Comparison of ENCODE assay signal across 8 cellular contexts in the genomic region with DNA sequence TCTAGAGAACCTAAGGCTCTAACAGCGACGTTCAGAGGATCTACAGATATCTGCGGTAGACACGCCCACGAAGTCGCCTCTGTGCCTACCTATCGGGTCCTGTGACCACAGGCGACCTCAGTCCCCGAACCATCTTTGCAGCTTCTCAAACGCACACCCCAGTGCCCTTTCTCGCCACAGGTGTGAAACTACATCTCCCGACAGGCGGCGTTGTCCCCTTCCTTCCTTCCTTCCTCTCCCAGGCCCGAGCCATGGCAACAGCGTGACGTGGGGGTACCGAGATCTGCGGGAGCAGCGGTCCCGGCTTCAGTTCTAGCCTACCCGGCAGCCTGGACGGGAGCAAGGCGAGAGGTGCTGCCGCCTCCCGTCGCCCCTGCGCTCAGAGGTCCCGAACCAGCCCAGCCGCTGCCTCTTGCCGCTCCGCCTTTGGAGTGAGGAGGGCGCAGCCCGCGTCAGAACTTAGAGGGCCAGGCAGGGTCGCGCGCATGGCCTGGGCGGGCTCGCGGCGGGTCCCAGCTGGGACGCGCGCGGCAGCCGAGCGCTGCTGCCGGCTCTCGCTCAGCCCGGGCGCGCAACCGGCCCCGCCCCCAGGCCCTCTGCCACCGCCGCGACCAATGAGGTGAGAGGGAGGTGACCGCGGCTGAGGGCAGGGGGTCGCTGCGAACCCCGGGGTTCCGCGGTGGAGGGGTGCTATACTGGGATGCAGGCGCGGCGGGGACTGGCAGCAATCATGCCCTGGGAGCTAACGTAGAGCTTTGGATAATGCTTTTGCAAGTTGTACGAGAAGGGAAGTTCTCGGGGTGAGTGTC. TPM values are rescaled to one million over a fixed set of nuclear protein-coding genes. Genes with fewer than 3 reads are reported as not detected.
DNase-seq lines count a peak whose midpoint lies in the region; ATAC-seq and TF ChIP-seq lines count a peak whose summit lies in the region.

A gene (plus strand): TSS at position 309 of the 809 bp plus-strand sequence. CDS start 177 bp downstream, at position 486.

- H3K9me3 ChIP-seq in adipocyte (ENCODE audit: control insufficient read depth, low read length) (no peaks in the 10 kb centered on the region), trophoblast cell (ENCODE audit: insufficient read depth, low read depth, low read length) (no peaks in the 10 kb centered on the region), transverse colon (no peaks in the 10 kb centered on the region)

- no peak within 1 kb of the TSS for H3K4ac ChIP-seq in trophoblast cell (ENCODE audit: low read depth, low read length)

- H3K23ac ChIP-seq in trophoblast cell (ENCODE audit: low read length): no peak within 1 kb of the TSS

- in situ Hi-C loops in transverse colon (cut with MboI; ENCODE audit: low pct_ligation_motif_present in 1 of 4, low pct_unique_long_range_greater_than_20kb in 1 of 4, low sequenced_read_pairs in 3 of 4): no loop called here

- DNase-seq in NCI-H128 (lab: John Stamatoyannopoulos, UW; ENCODE audit: unreplicated experiment) (peak; percentile 83), T follicular helper cell (ENCODE audit: low read depth) (peak; percentile 88), adipocyte (ENCODE audit: low read depth) (peak; percentile 96), cardiac septum (ENCODE audit: low spot score) (peak; percentile 95), trophoblast cell (peak; percentile 80 to 90), transverse colon (peak; percentile 93)

- peak; percentile 95 for ATAC-seq in HG02678 (IDR thresholded peaks at IDR 0.05; ENCODE audit: unreplicated experiment)

- H2BK12ac ChIP-seq in trophoblast cell (ENCODE audit: low read length): no peak within 1 kb of the TSS

- no peak within 1 kb of the TSS for H2AK5ac ChIP-seq in trophoblast cell (ENCODE audit: low read length)

- TF ChIP-seq CTCF in GM12874 (IDR thresholded peaks at IDR 0.05; ENCODE audit: insufficient read depth, low read depth, low read length) (peak; percentile 54), transverse colon (IDR thresholded peaks at IDR 0.05) (peak; percentile 66 to 91 (median 74))

- H2BK5ac ChIP-seq in trophoblast cell (ENCODE audit: low read depth, low read length, poor library complexity): peak within 1 kb of the TSS; percentile 42

- H2AFZ ChIP-seq in trophoblast cell (ENCODE audit: insufficient read depth, low read length, poor library complexity): peak within 1 kb of the TSS; percentile 92

- intact Hi-C loops in cardiac septum (cut with DNase I): loop anchor here (2.0 kb wide), 2 partner anchors 34 to 44 kb away; a partner anchor contains a TSS
- intact Hi-C loops in transverse colon (cut with DNase I; ENCODE audit: low total_unique reads): no loop called here

- no peak for TF ChIP-seq EP300 in transverse colon (IDR thresholded peaks at IDR 0.05; ENCODE audit: low read depth)

- H3K9ac ChIP-seq in adipocyte (ENCODE audit: low read length): peak within 1 kb of the TSS; percentile 92
- peak within 1 kb of the TSS; percentile 63 for H3K9ac ChIP-seq in trophoblast cell (ENCODE audit: low read length)

- H3K79me2 ChIP-seq in trophoblast cell (ENCODE audit: control insufficient read depth, insufficient read depth, low read length, poor library complexity): peaks cover 2% of the 10 kb centered on the region

- peak within 1 kb of the TSS; percentile 70 for H3K14ac ChIP-seq in trophoblast cell (ENCODE audit: low read length)

- peak; percentile 81 for TF ChIP-seq POLR2A in transverse colon (IDR thresholded peaks at IDR 0.05)

- H4K8ac ChIP-seq in trophoblast cell (ENCODE audit: low read depth, low read length): peak within 1 kb of the TSS; percentile 69

- peak within 1 kb of the TSS; percentile 20 for H2BK120ac ChIP-seq in trophoblast cell (ENCODE audit: insufficient read depth, low read length, poor library complexity)

- no CpG with 5 or more reads among the region's 71 CpGs for WGBS in trophoblast cell (ENCODE audit: extremely low coverage, insufficient coverage, insufficient read length)
- WGBS in transverse colon (ENCODE audit: low coverage in 1 of 2), 2 donors: 0 to 1% methylated on average over 6 to 59 of the region's 71 CpGs

- H3K4me2 ChIP-seq in trophoblast cell (ENCODE audit: low read length): peak within 1 kb of the TSS; percentile 82

- peaks cover 3% of the 10 kb centered on the region for H3K79me1 ChIP-seq in trophoblast cell (ENCODE audit: low read length)

- H3K4me3 ChIP-seq in adipocyte (ENCODE audit: low read length) (peak within 1 kb of the TSS; percentile 90), trophoblast cell (ENCODE audit: low read depth, low read length) (peak within 1 kb of the TSS; percentile 83), transverse colon (peak within 1 kb of the TSS; percentile 55 to 80 (median 58))

- peak within 1 kb of the TSS; percentile 71 for H4K91ac ChIP-seq in trophoblast cell (ENCODE audit: low read depth, low read length)

- H3K27me3 ChIP-seq in adipocyte (replicated peaks; ENCODE audit: control insufficient read depth, insufficient read depth, low read length) (no peaks in the 10 kb centered on the region), trophoblast cell (ENCODE audit: insufficient read depth, low read length) (no peaks in the 10 kb centered on the region), transverse colon (no peaks in the 10 kb centered on the region)

- peaks cover 21% of the 10 kb centered on the region for H3K4me1 ChIP-seq in adipocyte (ENCODE audit: control insufficient read depth, insufficient read depth, low read length)
- H3K4me1 ChIP-seq in trophoblast cell (ENCODE audit: control insufficient read depth in 1 of 2, insufficient read depth in 2 of 2, low read length in 2 of 2): peaks cover 4% of the 10 kb centered on the region in 2 experiments
- H3K4me1 ChIP-seq in transverse colon: peaks cover 5 to 14% (median 12%) of the 10 kb centered on the region in 4 donors

- H3K27ac ChIP-seq in trophoblast cell (ENCODE audit: low read depth, low read length) (peak within 1 kb of the TSS; percentile 62), transverse colon (peak within 1 kb of the TSS; percentile 92 to 96 (median 96))

- H4K12ac ChIP-seq in trophoblast cell (ENCODE audit: low read depth, low read length): peak within 1 kb of the TSS; percentile 75

- H3K36me3 ChIP-seq in adipocyte (ENCODE audit: control insufficient read depth, insufficient read depth, low read length, severe bottlenecking): peaks cover 24% of the 10 kb centered on the region
- H3K36me3 ChIP-seq in trophoblast cell (ENCODE audit: control insufficient read depth in 1 of 2, insufficient read depth in 2 of 2, low read length in 2 of 2): peaks cover 6 to 11% of the 10 kb centered on the region in 2 experiments
- H3K36me3 ChIP-seq in transverse colon: peaks cover 0 to 8% (median 4%) of the 10 kb centered on the region in 4 donors

- H3K18ac ChIP-seq in trophoblast cell (ENCODE audit: low read length): peak within 1 kb of the TSS; percentile 44

RNA-seq across cellular contexts. Expression of the gene that starts here (rescaled TPM):
- 86.8 TPM for total RNA-seq in cardiac septum
- 4.7 TPM in 2 replicates for polyA plus RNA-seq in trophoblast cell (2013)
- total RNA-seq in transverse colon: 10 to 100 TPM in 3 of 4 donors, 1 to 10 TPM in 1; 6.7 to 51.5 (median 27.9) TPM

Comparison
In these comparisons a context has a peak if more than half of its experiments do, and no peak if none do; other contexts are left out.
1. Peak in every context shown above with its lines: DNase-seq, ATAC-seq, H3K4me3 ChIP-seq and H3K27ac ChIP-seq.